In the genomic region with DNA sequence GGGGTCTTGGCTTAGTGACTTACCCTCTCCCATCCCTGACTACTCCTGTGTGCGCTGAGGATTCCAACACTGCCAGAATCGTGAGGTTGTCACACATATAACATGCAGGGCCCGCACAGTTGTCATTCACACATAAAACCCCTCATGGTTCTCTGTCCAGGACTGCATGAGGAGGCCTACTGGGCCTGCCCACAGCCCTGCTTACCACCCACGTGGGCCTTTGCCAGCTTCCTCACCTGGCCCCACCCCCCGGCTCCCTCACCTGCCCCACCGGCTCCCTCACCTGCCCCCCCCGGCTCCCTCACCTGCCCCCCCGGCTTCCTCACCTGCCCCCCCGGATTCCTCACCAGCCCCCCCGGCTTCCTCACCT, we compare ENCODE assay signal across 3 cellular contexts.
TF ChIP-seq lines count a peak whose summit lies in the region.

No MANE protein-coding gene starts in this region.

TF ChIP-seq in SK-N-SH, 30 proteins besides CTCF, POLR2A, EP300 and RAD21 (continued from another document):
- TF ChIP-seq, protein P1, sequence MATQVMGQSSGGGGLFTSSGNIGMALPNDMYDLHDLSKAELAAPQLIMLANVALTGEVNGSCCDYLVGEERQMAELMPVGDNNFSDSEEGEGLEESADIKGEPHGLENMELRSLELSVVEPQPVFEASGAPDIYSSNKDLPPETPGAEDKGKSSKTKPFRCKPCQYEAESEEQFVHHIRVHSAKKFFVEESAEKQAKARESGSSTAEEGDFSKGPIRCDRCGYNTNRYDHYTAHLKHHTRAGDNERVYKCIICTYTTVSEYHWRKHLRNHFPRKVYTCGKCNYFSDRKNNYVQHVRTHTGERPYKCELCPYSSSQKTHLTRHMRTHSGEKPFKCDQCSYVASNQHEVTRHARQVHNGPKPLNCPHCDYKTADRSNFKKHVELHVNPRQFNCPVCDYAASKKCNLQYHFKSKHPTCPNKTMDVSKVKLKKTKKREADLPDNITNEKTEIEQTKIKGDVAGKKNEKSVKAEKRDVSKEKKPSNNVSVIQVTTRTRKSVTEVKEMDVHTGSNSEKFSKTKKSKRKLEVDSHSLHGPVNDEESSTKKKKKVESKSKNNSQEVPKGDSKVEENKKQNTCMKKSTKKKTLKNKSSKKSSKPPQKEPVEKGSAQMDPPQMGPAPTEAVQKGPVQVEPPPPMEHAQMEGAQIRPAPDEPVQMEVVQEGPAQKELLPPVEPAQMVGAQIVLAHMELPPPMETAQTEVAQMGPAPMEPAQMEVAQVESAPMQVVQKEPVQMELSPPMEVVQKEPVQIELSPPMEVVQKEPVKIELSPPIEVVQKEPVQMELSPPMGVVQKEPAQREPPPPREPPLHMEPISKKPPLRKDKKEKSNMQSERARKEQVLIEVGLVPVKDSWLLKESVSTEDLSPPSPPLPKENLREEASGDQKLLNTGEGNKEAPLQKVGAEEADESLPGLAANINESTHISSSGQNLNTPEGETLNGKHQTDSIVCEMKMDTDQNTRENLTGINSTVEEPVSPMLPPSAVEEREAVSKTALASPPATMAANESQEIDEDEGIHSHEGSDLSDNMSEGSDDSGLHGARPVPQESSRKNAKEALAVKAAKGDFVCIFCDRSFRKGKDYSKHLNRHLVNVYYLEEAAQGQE (IDR thresholded peaks at IDR 0.05; ENCODE audit: low read depth, low read length): no peak
- TF ChIP-seq, protein P2, sequence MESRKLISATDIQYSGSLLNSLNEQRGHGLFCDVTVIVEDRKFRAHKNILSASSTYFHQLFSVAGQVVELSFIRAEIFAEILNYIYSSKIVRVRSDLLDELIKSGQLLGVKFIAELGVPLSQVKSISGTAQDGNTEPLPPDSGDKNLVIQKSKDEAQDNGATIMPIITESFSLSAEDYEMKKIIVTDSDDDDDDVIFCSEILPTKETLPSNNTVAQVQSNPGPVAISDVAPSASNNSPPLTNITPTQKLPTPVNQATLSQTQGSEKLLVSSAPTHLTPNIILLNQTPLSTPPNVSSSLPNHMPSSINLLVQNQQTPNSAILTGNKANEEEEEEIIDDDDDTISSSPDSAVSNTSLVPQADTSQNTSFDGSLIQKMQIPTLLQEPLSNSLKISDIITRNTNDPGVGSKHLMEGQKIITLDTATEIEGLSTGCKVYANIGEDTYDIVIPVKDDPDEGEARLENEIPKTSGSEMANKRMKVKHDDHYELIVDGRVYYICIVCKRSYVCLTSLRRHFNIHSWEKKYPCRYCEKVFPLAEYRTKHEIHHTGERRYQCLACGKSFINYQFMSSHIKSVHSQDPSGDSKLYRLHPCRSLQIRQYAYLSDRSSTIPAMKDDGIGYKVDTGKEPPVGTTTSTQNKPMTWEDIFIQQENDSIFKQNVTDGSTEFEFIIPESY (IDR thresholded peaks at IDR 0.05; ENCODE audit: borderline replicate concordance, low read depth): no peak
- TF ChIP-seq FOXJ3 (CRISPR knock-in tag; IDR thresholded peaks at IDR 0.05): no peak
- TF ChIP-seq YY1 (IDR thresholded peaks at IDR 0.05; ENCODE audit: low read depth): no peak
- TF ChIP-seq NFIC (IDR thresholded peaks at IDR 0.05; ENCODE audit: borderline replicate concordance): no peak

TF ChIP-seq in SK-N-SH treated with all-trans-retinoic acid at 6 μM for 48 hours, 23 proteins besides CTCF, POLR2A, EP300 and RAD21 (continued from another document and continues in another):
- TF ChIP-seq, protein P3, sequence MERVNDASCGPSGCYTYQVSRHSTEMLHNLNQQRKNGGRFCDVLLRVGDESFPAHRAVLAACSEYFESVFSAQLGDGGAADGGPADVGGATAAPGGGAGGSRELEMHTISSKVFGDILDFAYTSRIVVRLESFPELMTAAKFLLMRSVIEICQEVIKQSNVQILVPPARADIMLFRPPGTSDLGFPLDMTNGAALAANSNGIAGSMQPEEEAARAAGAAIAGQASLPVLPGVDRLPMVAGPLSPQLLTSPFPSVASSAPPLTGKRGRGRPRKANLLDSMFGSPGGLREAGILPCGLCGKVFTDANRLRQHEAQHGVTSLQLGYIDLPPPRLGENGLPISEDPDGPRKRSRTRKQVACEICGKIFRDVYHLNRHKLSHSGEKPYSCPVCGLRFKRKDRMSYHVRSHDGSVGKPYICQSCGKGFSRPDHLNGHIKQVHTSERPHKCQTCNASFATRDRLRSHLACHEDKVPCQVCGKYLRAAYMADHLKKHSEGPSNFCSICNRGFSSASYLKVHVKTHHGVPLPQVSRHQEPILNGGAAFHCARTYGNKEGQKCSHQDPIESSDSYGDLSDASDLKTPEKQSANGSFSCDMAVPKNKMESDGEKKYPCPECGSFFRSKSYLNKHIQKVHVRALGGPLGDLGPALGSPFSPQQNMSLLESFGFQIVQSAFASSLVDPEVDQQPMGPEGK (CRISPR knock-in tag; IDR thresholded peaks at IDR 0.05; ENCODE audit: borderline replicate concordance): no peak
- TF ChIP-seq ZNF70 (CRISPR knock-in tag; IDR thresholded peaks at IDR 0.05): no peak
- TF ChIP-seq PPARA (CRISPR knock-in tag; IDR thresholded peaks at IDR 0.05; ENCODE audit: borderline replicate concordance): no peak
- TF ChIP-seq ARNTL (CRISPR knock-in tag; IDR thresholded peaks at IDR 0.05; ENCODE audit: borderline replicate concordance, low read depth): no peak
- no peak for TF ChIP-seq ZFP30 (CRISPR knock-in tag; IDR thresholded peaks at IDR 0.05)
- TF ChIP-seq, protein P4, sequence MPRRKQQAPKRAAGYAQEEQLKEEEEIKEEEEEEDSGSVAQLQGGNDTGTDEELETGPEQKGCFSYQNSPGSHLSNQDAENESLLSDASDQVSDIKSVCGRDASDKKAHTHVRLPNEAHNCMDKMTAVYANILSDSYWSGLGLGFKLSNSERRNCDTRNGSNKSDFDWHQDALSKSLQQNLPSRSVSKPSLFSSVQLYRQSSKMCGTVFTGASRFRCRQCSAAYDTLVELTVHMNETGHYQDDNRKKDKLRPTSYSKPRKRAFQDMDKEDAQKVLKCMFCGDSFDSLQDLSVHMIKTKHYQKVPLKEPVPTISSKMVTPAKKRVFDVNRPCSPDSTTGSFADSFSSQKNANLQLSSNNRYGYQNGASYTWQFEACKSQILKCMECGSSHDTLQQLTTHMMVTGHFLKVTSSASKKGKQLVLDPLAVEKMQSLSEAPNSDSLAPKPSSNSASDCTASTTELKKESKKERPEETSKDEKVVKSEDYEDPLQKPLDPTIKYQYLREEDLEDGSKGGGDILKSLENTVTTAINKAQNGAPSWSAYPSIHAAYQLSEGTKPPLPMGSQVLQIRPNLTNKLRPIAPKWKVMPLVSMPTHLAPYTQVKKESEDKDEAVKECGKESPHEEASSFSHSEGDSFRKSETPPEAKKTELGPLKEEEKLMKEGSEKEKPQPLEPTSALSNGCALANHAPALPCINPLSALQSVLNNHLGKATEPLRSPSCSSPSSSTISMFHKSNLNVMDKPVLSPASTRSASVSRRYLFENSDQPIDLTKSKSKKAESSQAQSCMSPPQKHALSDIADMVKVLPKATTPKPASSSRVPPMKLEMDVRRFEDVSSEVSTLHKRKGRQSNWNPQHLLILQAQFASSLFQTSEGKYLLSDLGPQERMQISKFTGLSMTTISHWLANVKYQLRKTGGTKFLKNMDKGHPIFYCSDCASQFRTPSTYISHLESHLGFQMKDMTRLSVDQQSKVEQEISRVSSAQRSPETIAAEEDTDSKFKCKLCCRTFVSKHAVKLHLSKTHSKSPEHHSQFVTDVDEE (CRISPR knock-in tag; IDR thresholded peaks at IDR 0.05): no peak
- no peak for TF ChIP-seq BACH2 (CRISPR knock-in tag; IDR thresholded peaks at IDR 0.05; ENCODE audit: borderline replicate concordance)
- TF ChIP-seq GLIS3 (CRISPR knock-in tag; IDR thresholded peaks at IDR 0.05): no peak
- TF ChIP-seq, protein P5, sequence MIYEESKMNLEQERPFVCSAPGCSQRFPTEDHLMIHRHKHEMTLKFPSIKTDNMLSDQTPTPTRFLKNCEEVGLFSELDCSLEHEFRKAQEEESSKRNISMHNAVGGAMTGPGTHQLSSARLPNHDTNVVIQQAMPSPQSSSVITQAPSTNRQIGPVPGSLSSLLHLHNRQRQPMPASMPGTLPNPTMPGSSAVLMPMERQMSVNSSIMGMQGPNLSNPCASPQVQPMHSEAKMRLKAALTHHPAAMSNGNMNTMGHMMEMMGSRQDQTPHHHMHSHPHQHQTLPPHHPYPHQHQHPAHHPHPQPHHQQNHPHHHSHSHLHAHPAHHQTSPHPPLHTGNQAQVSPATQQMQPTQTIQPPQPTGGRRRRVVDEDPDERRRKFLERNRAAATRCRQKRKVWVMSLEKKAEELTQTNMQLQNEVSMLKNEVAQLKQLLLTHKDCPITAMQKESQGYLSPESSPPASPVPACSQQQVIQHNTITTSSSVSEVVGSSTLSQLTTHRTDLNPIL (CRISPR knock-in tag; IDR thresholded peaks at IDR 0.05; ENCODE audit: low read depth): no peak
- TF ChIP-seq CSDC2 (CRISPR knock-in tag; IDR thresholded peaks at IDR 0.05): no peak
- TF ChIP-seq RARB (CRISPR knock-in tag; IDR thresholded peaks at IDR 0.05): no peak
- TF ChIP-seq TCF4 (CRISPR knock-in tag; IDR thresholded peaks at IDR 0.05; ENCODE audit: borderline replicate concordance): no peak
- TF ChIP-seq TOX (CRISPR knock-in tag; IDR thresholded peaks at IDR 0.05; ENCODE audit: borderline replicate concordance): no peak

TF ChIP-seq in GM23338, 12 proteins besides CTCF, POLR2A, EP300 and RAD21 (continued from another document and continues in another):
- TF ChIP-seq, protein P6, sequence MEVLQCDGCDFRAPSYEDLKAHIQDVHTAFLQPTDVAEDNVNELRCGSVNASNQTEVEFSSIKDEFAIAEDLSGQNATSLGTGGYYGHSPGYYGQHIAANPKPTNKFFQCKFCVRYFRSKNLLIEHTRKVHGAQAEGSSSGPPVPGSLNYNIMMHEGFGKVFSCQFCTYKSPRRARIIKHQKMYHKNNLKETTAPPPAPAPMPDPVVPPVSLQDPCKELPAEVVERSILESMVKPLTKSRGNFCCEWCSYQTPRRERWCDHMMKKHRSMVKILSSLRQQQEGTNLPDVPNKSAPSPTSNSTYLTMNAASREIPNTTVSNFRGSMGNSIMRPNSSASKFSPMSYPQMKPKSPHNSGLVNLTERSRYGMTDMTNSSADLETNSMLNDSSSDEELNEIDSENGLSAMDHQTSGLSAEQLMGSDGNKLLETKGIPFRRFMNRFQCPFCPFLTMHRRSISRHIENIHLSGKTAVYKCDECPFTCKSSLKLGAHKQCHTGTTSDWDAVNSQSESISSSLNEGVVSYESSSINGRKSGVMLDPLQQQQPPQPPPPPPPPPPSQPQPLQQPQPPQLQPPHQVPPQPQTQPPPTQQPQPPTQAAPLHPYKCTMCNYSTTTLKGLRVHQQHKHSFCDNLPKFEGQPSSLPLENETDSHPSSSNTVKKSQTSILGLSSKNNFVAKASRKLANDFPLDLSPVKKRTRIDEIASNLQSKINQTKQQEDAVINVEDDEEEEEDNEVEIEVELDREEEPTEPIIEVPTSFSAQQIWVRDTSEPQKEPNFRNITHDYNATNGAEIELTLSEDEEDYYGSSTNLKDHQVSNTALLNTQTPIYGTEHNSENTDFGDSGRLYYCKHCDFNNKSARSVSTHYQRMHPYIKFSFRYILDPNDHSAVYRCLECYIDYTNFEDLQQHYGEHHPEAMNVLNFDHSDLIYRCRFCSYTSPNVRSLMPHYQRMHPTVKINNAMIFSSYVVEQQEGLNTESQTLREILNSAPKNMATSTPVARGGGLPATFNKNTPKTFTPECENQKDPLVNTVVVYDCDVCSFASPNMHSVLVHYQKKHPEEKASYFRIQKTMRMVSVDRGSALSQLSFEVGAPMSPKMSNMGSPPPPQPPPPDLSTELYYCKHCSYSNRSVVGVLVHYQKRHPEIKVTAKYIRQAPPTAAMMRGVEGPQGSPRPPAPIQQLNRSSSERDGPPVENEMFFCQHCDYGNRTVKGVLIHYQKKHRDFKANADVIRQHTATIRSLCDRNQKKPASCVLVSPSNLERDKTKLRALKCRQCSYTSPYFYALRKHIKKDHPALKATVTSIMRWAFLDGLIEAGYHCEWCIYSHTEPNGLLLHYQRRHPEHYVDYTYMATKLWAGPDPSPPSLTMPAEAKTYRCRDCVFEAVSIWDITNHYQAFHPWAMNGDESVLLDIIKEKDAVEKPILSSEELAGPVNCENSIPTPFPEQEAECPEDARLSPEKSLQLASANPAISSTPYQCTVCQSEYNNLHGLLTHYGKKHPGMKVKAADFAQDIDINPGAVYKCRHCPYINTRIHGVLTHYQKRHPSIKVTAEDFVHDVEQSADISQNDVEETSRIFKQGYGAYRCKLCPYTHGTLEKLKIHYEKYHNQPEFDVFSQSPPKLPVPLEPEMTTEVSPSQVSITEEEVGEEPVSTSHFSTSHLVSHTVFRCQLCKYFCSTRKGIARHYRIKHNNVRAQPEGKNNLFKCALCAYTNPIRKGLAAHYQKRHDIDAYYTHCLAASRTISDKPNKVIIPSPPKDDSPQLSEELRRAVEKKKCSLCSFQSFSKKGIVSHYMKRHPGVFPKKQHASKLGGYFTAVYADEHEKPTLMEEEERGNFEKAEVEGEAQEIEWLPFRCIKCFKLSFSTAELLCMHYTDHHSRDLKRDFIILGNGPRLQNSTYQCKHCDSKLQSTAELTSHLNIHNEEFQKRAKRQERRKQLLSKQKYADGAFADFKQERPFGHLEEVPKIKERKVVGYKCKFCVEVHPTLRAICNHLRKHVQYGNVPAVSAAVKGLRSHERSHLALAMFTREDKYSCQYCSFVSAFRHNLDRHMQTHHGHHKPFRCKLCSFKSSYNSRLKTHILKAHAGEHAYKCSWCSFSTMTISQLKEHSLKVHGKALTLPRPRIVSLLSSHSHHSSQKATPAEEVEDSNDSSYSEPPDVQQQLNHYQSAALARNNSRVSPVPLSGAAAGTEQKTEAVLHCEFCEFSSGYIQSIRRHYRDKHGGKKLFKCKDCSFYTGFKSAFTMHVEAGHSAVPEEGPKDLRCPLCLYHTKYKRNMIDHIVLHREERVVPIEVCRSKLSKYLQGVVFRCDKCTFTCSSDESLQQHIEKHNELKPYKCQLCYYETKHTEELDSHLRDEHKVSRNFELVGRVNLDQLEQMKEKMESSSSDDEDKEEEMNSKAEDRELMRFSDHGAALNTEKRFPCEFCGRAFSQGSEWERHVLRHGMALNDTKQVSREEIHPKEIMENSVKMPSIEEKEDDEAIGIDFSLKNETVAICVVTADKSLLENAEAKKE (CRISPR knock-in tag; IDR thresholded peaks at IDR 0.05): no peak
- TF ChIP-seq ZNF114 (CRISPR knock-in tag; IDR thresholded peaks at IDR 0.05) (no peak), NANOG (IDR thresholded peaks at IDR 0.05; ENCODE audit: borderline replicate concordance) (no peak), POLR2AphosphoS5 (IDR thresholded peaks at IDR 0.05; ENCODE audit: low read depth) (no peak), EZH2 (IDR thresholded peaks at IDR 0.05; ENCODE audit: low read depth, unreplicated experiment) (no peak), STAT1 (IDR thresholded peaks at IDR 0.05; ENCODE audit: unreplicated experiment) (no peak), CREB1 (CRISPR knock-in tag; IDR thresholded peaks at IDR 0.05; ENCODE audit: low read depth) (no peak)
- TF ChIP-seq, protein P1 (IDR thresholded peaks at IDR 0.05; ENCODE audit: unreplicated experiment): no peak
